In genomic region chr4:19214591-19214990, GRCh38 we compare ENCODE assay signal across 23 cellular contexts.
A peak's percentile ranks its signal among the peaks of the same experiment; 100 is the strongest.
DNase-seq lines count a peak whose midpoint lies in the region; ATAC-seq and TF ChIP-seq lines count a peak whose summit lies in the region.
"Had no signal": no experiment of that assay in that cellular context is flagged by ENCODE, and none has a peak within 500 bp of the region (broad histone marks: within the 10 kb centered on the region; RNA-seq: fewer than 3 reads in every experiment).

No MANE protein-coding gene starts in this region.

- H3K23ac ChIP-seq in mesendoderm (ENCODE audit: low read length), result no peak overlapping the region

- H3K36me3 ChIP-seq in mesendoderm (ENCODE audit: control insufficient read depth, insufficient read depth, low read length), result no peaks in the 10 kb centered on the region
- H3K36me3 ChIP-seq: HAP-1 had no signal

- no peak overlapping the region for H3K4me3 ChIP-seq in fibroblast of mammary gland (ENCODE audit: control insufficient read depth, low read depth, low read length)
- no peak overlapping the region for H3K4me3 ChIP-seq in mesendoderm (ENCODE audit: low read length)
- H3K4me3 ChIP-seq: GM23248, HAP-1 had no signal

- H3K4me1 Mint-ChIP-seq in progenitor cell of endocrine pancreas (ENCODE audit: low read depth), result no peaks in the 10 kb centered on the region
- H3K4me1 Mint-ChIP-seq: B cell had no signal

- TF ChIP-seq CTCF in fibroblast of mammary gland (conservative IDR thresholded peaks at IDR 0.05; ENCODE audit: control insufficient read depth, insufficient read depth, low read depth, low read length) (no peak), progenitor cell of endocrine pancreas (IDR thresholded peaks at IDR 0.05; ENCODE audit: unreplicated experiment) (no peak)

- DNase-seq in HCEC 1CT, result peak; percentile 16
- DNase-seq in astrocyte of the hippocampus (ENCODE audit: low read depth, low spot score), result peak; percentile 7
- DNase-seq in fibroblast of mammary gland (ENCODE audit: low read depth), result peak; percentile 36
- no peak for DNase-seq in mesendoderm
- DNase-seq in activated CD8-positive, alpha-beta memory T cell treated with anti-CD3 and anti-CD28 coated beads for 24 hours, result no peak
- no peak for DNase-seq in progenitor cell of endocrine pancreas (ENCODE audit: low spot score, unreplicated experiment)
- no peak for DNase-seq in NCI-H1048 (lab: John Stamatoyannopoulos, UW)
- DNase-seq: COR-L47, DMS 273 treated with DMSO at 0.1 percent for 48 hours, GF-D8, GM23248, MM.1S, NCI-H1092 treated with DMSO at 0.1 percent for 48 hours, NCI-H146, NCI-H2029 treated with DMSO at 0.1 percent for 48 hours, NCI-H2171 treated with DMSO at 0.1 percent for 48 hours, NCI-H82, PC-3, RPMI8226, SIG-M5 had no signal

- H3K4ac ChIP-seq in mesendoderm (ENCODE audit: low read depth, low read length), result no peak overlapping the region

- no peak overlapping the region for H2AK5ac ChIP-seq in mesendoderm (ENCODE audit: low read length)

- ATAC-seq in GM19324 (IDR thresholded peaks at IDR 0.05; ENCODE audit: low FRiP score, unreplicated experiment), result no peak
- ATAC-seq: PC-3 had no signal

- H3K79me1 ChIP-seq in mesendoderm (ENCODE audit: low read length), result no peaks in the 10 kb centered on the region

- no peak overlapping the region for H3K4me3 Mint-ChIP-seq in progenitor cell of endocrine pancreas (ENCODE audit: low read depth)
- H3K4me3 Mint-ChIP-seq: B cell had no signal

- no peaks in the 10 kb centered on the region for H3K36me3 Mint-ChIP-seq in progenitor cell of endocrine pancreas (ENCODE audit: insufficient read depth)

- no peak overlapping the region for H3K9ac ChIP-seq in mesendoderm (ENCODE audit: low read length)
- H3K9ac ChIP-seq: GM23248 had no signal

- no peak overlapping the region for H3K27ac ChIP-seq in mesendoderm (ENCODE audit: low read depth, low read length)
- H3K27ac ChIP-seq: GM23248 had no signal

- no peaks in the 10 kb centered on the region for H3K27me3 Mint-ChIP-seq in progenitor cell of endocrine pancreas
- H3K27me3 Mint-ChIP-seq: B cell had no signal

- no peak overlapping the region for H4K8ac ChIP-seq in mesendoderm (ENCODE audit: low read depth, low read length)

- no peak overlapping the region for H4K5ac ChIP-seq in mesendoderm (ENCODE audit: low read length)

- no peak overlapping the region for H2BK5ac ChIP-seq in mesendoderm (ENCODE audit: low read length)

- no peak overlapping the region for H3K27ac Mint-ChIP-seq in progenitor cell of endocrine pancreas
- H3K27ac Mint-ChIP-seq: B cell had no signal

- no peak overlapping the region for H2BK15ac ChIP-seq in mesendoderm (replicated peaks; ENCODE audit: low read depth)

- H3K56ac ChIP-seq in mesendoderm (ENCODE audit: low read length), result no peak overlapping the region

- H2BK120ac ChIP-seq in mesendoderm (ENCODE audit: low read depth, low read length), result peak overlapping the region; percentile 4

- WGBS in mesendoderm (ENCODE audit: extremely low coverage, insufficient coverage, low lambda C conversion rate), result no CpG with 5 or more reads among the region's 4 CpGs

- no peak overlapping the region for H3K18ac ChIP-seq in mesendoderm (ENCODE audit: low read length)

- no peaks in the 10 kb centered on the region for H3K27me3 ChIP-seq in mesendoderm (ENCODE audit: insufficient read depth, low read length, poor library complexity)

- H3K79me2 ChIP-seq in mesendoderm (ENCODE audit: control insufficient read depth, insufficient read depth, low read length), result no peaks in the 10 kb centered on the region

- no peaks in the 10 kb centered on the region for H3K4me1 ChIP-seq in mesendoderm (ENCODE audit: control insufficient read depth, low read depth, low read length)

- no peak overlapping the region for H3K4me2 ChIP-seq in mesendoderm (ENCODE audit: low read length)

- H3K9me3 Mint-ChIP-seq in progenitor cell of endocrine pancreas (ENCODE audit: low read depth), result peaks cover 3% of the 10 kb centered on the region

Comparison
In these comparisons a context has a peak if more than half of its experiments do, and no peak if none do; other contexts are left out.
1. DNase-seq: peak in HCEC 1CT (single experiment), astrocyte of the hippocampus (single experiment) and fibroblast of mammary gland (single experiment); none in mesendoderm (single experiment), activated CD8-positive, alpha-beta memory T cell treated with anti-CD3 and anti-CD28 coated beads for 24 hours (single experiment), progenitor cell of endocrine pancreas (single experiment) and NCI-H1048 (single experiment).